ENCODE assay signal across 14 cellular contexts in the genomic region with DNA sequence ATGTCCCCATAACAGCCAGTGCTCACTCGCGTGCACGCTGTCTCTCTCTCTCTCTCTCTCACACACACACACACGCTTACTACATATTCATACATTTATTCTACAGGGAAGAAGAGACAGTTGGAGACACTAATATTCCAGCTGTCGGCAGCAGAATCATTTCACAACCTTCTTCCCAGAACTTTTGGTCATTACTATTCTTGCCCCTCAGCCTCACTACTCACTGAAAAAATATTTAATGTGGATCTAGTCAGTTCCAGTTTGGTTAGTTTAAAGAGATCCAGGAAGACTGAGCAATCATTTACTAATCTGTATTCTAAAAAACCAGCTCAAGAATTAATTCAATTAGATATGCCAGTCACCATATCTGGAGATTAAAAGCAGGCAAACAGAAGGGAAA.
DNase-seq lines count a peak whose midpoint lies in the region; ATAC-seq, FAIRE-seq and TF ChIP-seq lines count a peak whose summit lies in the region.
"Had no signal": no experiment of that assay in that cellular context is flagged by ENCODE, and none has a peak within 500 bp of the region (broad histone marks: within the 10 kb centered on the region; RNA-seq: fewer than 3 reads in every experiment).

No MANE protein-coding gene starts in this region.

- intact Hi-C loops in right cardiac atrium (cut with DNase I), result no loop called here

- no peak overlapping the region for H3K27ac Mint-ChIP-seq in GM23338
- H3K27ac Mint-ChIP-seq: endodermal cell; stimulated activated naive B cell treated with anti-CD40 and anti-IgM and Interleukin-4, amounts not matched to agents 10 μg/mL and 1 μg/mL and 100 μg/mL, for 72 hours had no signal

- WGBS in right cardiac atrium, result 65% methylated on average over 5 of the region's 5 CpGs
- 80% methylated on average over 5 of the region's 5 CpGs for WGBS in smooth muscle cell (ENCODE audit: low lambda C conversion rate)
- WGBS in small intestine, 3 donors, result 85 to 98% (median 89%) methylated on average over 5 of the region's 5 CpGs

- no peaks in the 10 kb centered on the region for H3K9me3 Mint-ChIP-seq in GM23338
- H3K9me3 Mint-ChIP-seq: endodermal cell; neural crest cell; stimulated activated naive B cell treated with anti-CD40 and anti-IgM and Interleukin-4, amounts not matched to agents 10 μg/mL and 1 μg/mL and 100 μg/mL, for 72 hours had no signal

- no peaks in the 10 kb centered on the region for H3F3A ChIP-seq in GM23338 (replicated peaks; ENCODE audit: low read depth)
- H3F3A ChIP-seq in smooth muscle cell (ENCODE audit: low read depth), result no peaks in the 10 kb centered on the region

- TF ChIP-seq CTCF in GM23338 (conservative IDR thresholded peaks at IDR 0.05; ENCODE audit: low read depth in 2 of 2) (no peak), astrocyte of the cerebellum (IDR thresholded peaks at IDR 0.05; ENCODE audit: low read depth, low read length, missing control alignments) (no peak), smooth muscle cell (IDR thresholded peaks at IDR 0.05; ENCODE audit: borderline replicate concordance, insufficient read depth, poor library complexity, severe bottlenecking) (no peak)

- H3K36me3 ChIP-seq in GM23338 (ENCODE audit: insufficient read depth), result no peaks in the 10 kb centered on the region
- H3K36me3 ChIP-seq in smooth muscle cell (ENCODE audit: low read depth), result no peaks in the 10 kb centered on the region
- H3K36me3 ChIP-seq in small intestine (ENCODE audit: control insufficient read depth in 2 of 2, insufficient read depth in 2 of 2, low read length in 2 of 2), result no peaks in the 10 kb centered on the region

- FAIRE-seq in small intestine (lab: Jason Lieb, UNC), result no peak

- H3K9me3 ChIP-seq in right cardiac atrium (ENCODE audit: control insufficient read depth, low read length), result no peaks in the 10 kb centered on the region
- no peaks in the 10 kb centered on the region for H3K9me3 ChIP-seq in smooth muscle cell (replicated peaks; ENCODE audit: low read depth)
- H3K9me3 ChIP-seq in small intestine (ENCODE audit: control insufficient read depth, low read depth), result no peaks in the 10 kb centered on the region

- no peak overlapping the region for H3K4me3 ChIP-seq in GM23338
- H3K4me3 ChIP-seq in astrocyte of the cerebellum (ENCODE audit: low read depth, low read length), result no peak overlapping the region
- H3K4me3 ChIP-seq in right cardiac atrium (ENCODE audit: low read length), result no peak overlapping the region
- H3K4me3 ChIP-seq in smooth muscle cell, result no peak overlapping the region
- no peak overlapping the region for H3K4me3 ChIP-seq in small intestine (ENCODE audit: low read depth in 1 of 2, low read length in 2 of 2)

- no peak for ATAC-seq in GM23338
- peak; percentile 44 to 60 for ATAC-seq in right cardiac atrium
- ATAC-seq: stimulated activated naive B cell treated with anti-CD40 and anti-IgM and Interleukin-4, amounts not matched to agents 10 μg/mL and 1 μg/mL and 100 μg/mL, for 72 hours had no signal

- H3K27ac ChIP-seq in GM23338 (ENCODE audit: low read depth), result 0 out of 2 replicates have a peak overlapping the region, but pooled peaks have one; percentile 11
- no peak overlapping the region for H3K27ac ChIP-seq in right cardiac atrium (ENCODE audit: low read length)
- peak overlapping the region; percentile 13 for H3K27ac ChIP-seq in smooth muscle cell (ENCODE audit: low read depth)
- H3K27ac ChIP-seq in small intestine (ENCODE audit: low read depth in 1 of 2, low read length in 1 of 2), result no peak overlapping the region

- H3K36me3 Mint-ChIP-seq in GM23338 (ENCODE audit: low read depth), result no peaks in the 10 kb centered on the region
- H3K36me3 Mint-ChIP-seq: stimulated activated naive B cell treated with anti-CD40 and anti-IgM and Interleukin-4, amounts not matched to agents 10 μg/mL and 1 μg/mL and 100 μg/mL, for 72 hours had no signal

- peaks cover 6% of the 10 kb centered on the region for H3K27me3 Mint-ChIP-seq in GM23338 (ENCODE audit: insufficient read depth, low read depth, poor library complexity)
- H3K27me3 Mint-ChIP-seq: stimulated activated naive B cell treated with anti-CD40 and anti-IgM and Interleukin-4, amounts not matched to agents 10 μg/mL and 1 μg/mL and 100 μg/mL, for 72 hours had no signal

- H3K9me2 ChIP-seq in GM23338 (ENCODE audit: insufficient read depth), result no peaks in the 10 kb centered on the region

- H3K9ac ChIP-seq in smooth muscle cell (ENCODE audit: low read depth), result no peak overlapping the region

- DNase-seq in GM23338 (ENCODE audit: low spot score) (no peak), astrocyte of the cerebellum (ENCODE audit: low read depth) (peak; percentile 20), right cardiac atrium (no peak), smooth muscle cell (lab: John Stamatoyannopoulos, UW; ENCODE audit: unreplicated experiment) (no peak), superior temporal gyrus (ENCODE audit: extremely low spot score) (no peak), COR-L47 (lab: John Stamatoyannopoulos, UW) (no peak), small intestine (no peak), iPS-NIHi7 (ENCODE audit: extremely low spot score) (no peak)
- DNase-seq: activated naive CD4-positive, alpha-beta T cell treated with anti-CD3 and anti-CD28 coated beads, Interleukin-2, amount 50 U/mL, for 16 hours; DMS153; endodermal cell; NCI-H2081 treated with DMSO at 0.1 percent for 48 hours; stimulated activated naive B cell treated with anti-CD40 and anti-IgM and Interleukin-4, amounts not matched to agents 10 μg/mL and 1 μg/mL and 100 μg/mL, for 72 hours had no signal

- peaks cover 44% of the 10 kb centered on the region for H3K4me1 Mint-ChIP-seq in GM23338
- H3K4me1 Mint-ChIP-seq: stimulated activated naive B cell treated with anti-CD40 and anti-IgM and Interleukin-4, amounts not matched to agents 10 μg/mL and 1 μg/mL and 100 μg/mL, for 72 hours had no signal

- H3K79me2 ChIP-seq in GM23338 (replicated peaks; ENCODE audit: insufficient read depth) (peaks cover 75% of the 10 kb centered on the region), smooth muscle cell (ENCODE audit: low read depth) (peaks cover 20% of the 10 kb centered on the region)

- H3K27me3 ChIP-seq in GM23338 (ENCODE audit: insufficient read depth), result no peaks in the 10 kb centered on the region
- H3K27me3 ChIP-seq in right cardiac atrium (ENCODE audit: control insufficient read depth, insufficient read depth), result no peaks in the 10 kb centered on the region
- H3K27me3 ChIP-seq in smooth muscle cell (ENCODE audit: low read depth), result no peaks in the 10 kb centered on the region
- H3K27me3 ChIP-seq in small intestine (ENCODE audit: control insufficient read depth in 2 of 2, insufficient read depth in 2 of 2, low read length in 2 of 2), result no peaks in the 10 kb centered on the region

- no peak overlapping the region for H3K4me2 ChIP-seq in GM23338
- H3K4me2 ChIP-seq in smooth muscle cell, result peak overlapping the region; percentile 61

- H2AFZ ChIP-seq in GM23338 (no peak overlapping the region), smooth muscle cell (ENCODE audit: low read depth) (no peak overlapping the region)

- H4K20me1 ChIP-seq in GM23338 (replicated peaks; ENCODE audit: insufficient read depth) (peaks cover 11% of the 10 kb centered on the region; the same call in 1 of the 2 replicates), smooth muscle cell (ENCODE audit: low read depth) (peaks cover 86% of the 10 kb centered on the region)

- H3K4me3 Mint-ChIP-seq in GM23338, result no peak overlapping the region
- H3K4me3 Mint-ChIP-seq: endodermal cell; neural crest cell; stimulated activated naive B cell treated with anti-CD40 and anti-IgM and Interleukin-4, amounts not matched to agents 10 μg/mL and 1 μg/mL and 100 μg/mL, for 72 hours had no signal

- H3K4me1 ChIP-seq in GM23338 (ENCODE audit: insufficient read depth), result peaks cover 65% of the 10 kb centered on the region
- H3K4me1 ChIP-seq in right cardiac atrium (ENCODE audit: control insufficient read depth, insufficient read depth, low read length), result peaks cover 8% of the 10 kb centered on the region
- H3K4me1 ChIP-seq in smooth muscle cell (ENCODE audit: low read depth), result peaks cover 45% of the 10 kb centered on the region
- peaks cover 0 to 3% of the 10 kb centered on the region in 2 donors for H3K4me1 ChIP-seq in small intestine (ENCODE audit: control insufficient read depth in 2 of 2, insufficient read depth in 1 of 2, low read depth in 1 of 2, low read length in 1 of 2)

- in situ Hi-C loops in astrocyte of the cerebellum (cut with HindIII; ENCODE audit: low sequenced_read_pairs), result no loop called here

TF ChIP-seq in GM23338, 12 proteins besides CTCF, POLR2A, EP300 and RAD21 (continues in another document):
- TF ChIP-seq EZH2phosphoT487 (IDR thresholded peaks at IDR 0.05; ENCODE audit: unreplicated experiment) (no peak), ZNF331 (CRISPR knock-in tag; IDR thresholded peaks at IDR 0.05; ENCODE audit: low read depth) (no peak), ZNF114 (CRISPR knock-in tag; IDR thresholded peaks at IDR 0.05) (no peak), JUNB (IDR thresholded peaks at IDR 0.05; ENCODE audit: unreplicated experiment) (no peak), POLR2AphosphoS5 (IDR thresholded peaks at IDR 0.05; ENCODE audit: low read depth) (no peak), CREB1 (CRISPR knock-in tag; IDR thresholded peaks at IDR 0.05; ENCODE audit: low read depth) (no peak), STAT1 (IDR thresholded peaks at IDR 0.05; ENCODE audit: unreplicated experiment) (no peak)
- TF ChIP-seq, protein P1, sequence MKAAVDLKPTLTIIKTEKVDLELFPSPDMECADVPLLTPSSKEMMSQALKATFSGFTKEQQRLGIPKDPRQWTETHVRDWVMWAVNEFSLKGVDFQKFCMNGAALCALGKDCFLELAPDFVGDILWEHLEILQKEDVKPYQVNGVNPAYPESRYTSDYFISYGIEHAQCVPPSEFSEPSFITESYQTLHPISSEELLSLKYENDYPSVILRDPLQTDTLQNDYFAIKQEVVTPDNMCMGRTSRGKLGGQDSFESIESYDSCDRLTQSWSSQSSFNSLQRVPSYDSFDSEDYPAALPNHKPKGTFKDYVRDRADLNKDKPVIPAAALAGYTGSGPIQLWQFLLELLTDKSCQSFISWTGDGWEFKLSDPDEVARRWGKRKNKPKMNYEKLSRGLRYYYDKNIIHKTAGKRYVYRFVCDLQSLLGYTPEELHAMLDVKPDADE (IDR thresholded peaks at IDR 0.05), result no peak

Comparison
In these comparisons a context has a peak if more than half of its experiments do, and no peak if none do; other contexts are left out.
1. H3K27ac ChIP-seq: peak in GM23338 (single experiment) and smooth muscle cell (single experiment); none in right cardiac atrium (single experiment) and small intestine (0 of 2).